ENCODE assay signal across 13 cellular contexts in genomic region chr9:75588808-75589207, GRCh38.
DNase-seq lines count a peak whose midpoint lies in the region; ATAC-seq and TF ChIP-seq lines count a peak whose summit lies in the region.
"Had no signal": no experiment of that assay in that cellular context is flagged by ENCODE, and none has a peak within 500 bp of the region (broad histone marks: within the 10 kb centered on the region; RNA-seq: fewer than 3 reads in every experiment).

No MANE protein-coding gene starts in this region.

- TF ChIP-seq CTCF in GM12874 (IDR thresholded peaks at IDR 0.05; ENCODE audit: insufficient read depth, low read depth, low read length), result peak; percentile 25; the same call in 1 of the 2 replicates
- no peak for TF ChIP-seq CTCF in RWPE1 (conservative IDR thresholded peaks at IDR 0.05; ENCODE audit: low read depth)
- TF ChIP-seq CTCF in mesothelial cell of epicardium (IDR thresholded peaks at IDR 0.05; ENCODE audit: unreplicated experiment), result peak; percentile 58

- no peak overlapping the region for H3K27ac Mint-ChIP-seq in mesothelial cell of epicardium

- peaks cover 13% of the 10 kb centered on the region for H3K27me3 Mint-ChIP-seq in mesothelial cell of epicardium (ENCODE audit: low read depth)
- no peaks in the 10 kb centered on the region for H3K27me3 Mint-ChIP-seq in activated T-cell treated with anti-CD3 and anti-CD28 coated beads, Interleukin-2, amount 50 U/mL, for 4 hours (ENCODE audit: low read depth)

- DNase-seq in RWPE1 (ENCODE audit: low spot score) (peak; percentile 6), mesothelial cell of epicardium (ENCODE audit: low spot score in 2 of 2, unreplicated experiment in 2 of 2) (no peak), foreskin melanocyte (no peak)
- DNase-seq in activated T-cell treated with anti-CD3 and anti-CD28 coated beads, Interleukin-2, amount 50 U/mL, for 4 hours, result no peak
- DNase-seq: anterior cingulate cortex, left lung, NCI-H226, tibial artery had no signal

- peak; percentile 62 for ATAC-seq in HG02885 (IDR thresholded peaks at IDR 0.05; ENCODE audit: poor library complexity, unreplicated experiment)
- ATAC-seq in GM21576 (IDR thresholded peaks at IDR 0.05; ENCODE audit: unreplicated experiment), result no peak
- ATAC-seq in HG03025 (IDR thresholded peaks at IDR 0.05; ENCODE audit: low FRiP score, unreplicated experiment), result no peak
- ATAC-seq in activated T-cell treated with anti-CD3 and anti-CD28 coated beads, Interleukin-2, amount 50 U/mL, for 4 hours, result no peak
- ATAC-seq: left lung had no signal

- CTCF ChIA-PET in RWPE1 (lab: Yijun Ruan, JAX), result interaction anchor here (0.6 to 0.7 kb wide), 2 partner anchors 64 to 175 kb away, joined by 3 read pairs; no protein-coding TSS in a partner anchor

- H3K4me1 Mint-ChIP-seq in mesothelial cell of epicardium, result no peaks in the 10 kb centered on the region
- H3K4me1 Mint-ChIP-seq in activated T-cell treated with anti-CD3 and anti-CD28 coated beads, Interleukin-2, amount 50 U/mL, for 4 hours (ENCODE audit: low read depth), result no peaks in the 10 kb centered on the region

- H3K4me3 Mint-ChIP-seq in mesothelial cell of epicardium, result no peak overlapping the region
- H3K4me3 Mint-ChIP-seq in activated T-cell treated with anti-CD3 and anti-CD28 coated beads, Interleukin-2, amount 50 U/mL, for 4 hours, result no peak overlapping the region

- peaks cover 8% of the 10 kb centered on the region for H3K9me3 Mint-ChIP-seq in mesothelial cell of epicardium
- peaks cover 5% of the 10 kb centered on the region for H3K9me3 Mint-ChIP-seq in activated T-cell treated with anti-CD3 and anti-CD28 coated beads, Interleukin-2, amount 50 U/mL, for 4 hours

- POLR2A ChIA-PET in RWPE1 (lab: Yijun Ruan, JAX; ENCODE audit: low non-redundant PET), result no interaction called here

- H3K36me3 Mint-ChIP-seq in mesothelial cell of epicardium, result no peaks in the 10 kb centered on the region
- no peaks in the 10 kb centered on the region for H3K36me3 Mint-ChIP-seq in activated T-cell treated with anti-CD3 and anti-CD28 coated beads, Interleukin-2, amount 50 U/mL, for 4 hours (ENCODE audit: insufficient read depth)

- no peak overlapping the region for H3K27ac ChIP-seq in RWPE1
- H3K27ac ChIP-seq: left lung, prostate gland, tibial artery had no signal
